ENCODE assay signal across 8 cellular contexts in genomic region chr12:78406776-78407335, GRCh38.
A peak's percentile ranks its signal among the peaks of the same experiment; 100 is the strongest.
DNase-seq lines count a peak whose midpoint lies in the region; ATAC-seq and TF ChIP-seq lines count a peak whose summit lies in the region.

No MANE protein-coding gene starts in this region.

- H3K4me3 Mint-ChIP-seq in activated naive CD4-positive, alpha-beta T cell treated with anti-CD3 and anti-CD28 coated beads, Interleukin-2, amount 10 ng/mL, durations not matched to agents 7 days and 5 days, result no peak overlapping the region

- no peak overlapping the region for H3K27ac Mint-ChIP-seq in activated naive CD4-positive, alpha-beta T cell treated with anti-CD3 and anti-CD28 coated beads, Interleukin-2, amount 10 ng/mL, durations not matched to agents 7 days and 5 days

- no peak overlapping the region for H3K4me3 ChIP-seq in fibroblast of villous mesenchyme (ENCODE audit: low read depth, low read length)

- no peaks in the 10 kb centered on the region for H3K36me3 Mint-ChIP-seq in activated naive CD4-positive, alpha-beta T cell treated with anti-CD3 and anti-CD28 coated beads, Interleukin-2, amount 10 ng/mL, durations not matched to agents 7 days and 5 days

- no peak for TF ChIP-seq CTCF in fibroblast of villous mesenchyme (IDR thresholded peaks at IDR 0.05; ENCODE audit: insufficient read depth, low read depth, low read length)

- peak; percentile 87 for ATAC-seq in GM18520 (IDR thresholded peaks at IDR 0.05; ENCODE audit: unreplicated experiment)
- peak; percentile 87 for ATAC-seq in GM21737 (IDR thresholded peaks at IDR 0.05; ENCODE audit: unreplicated experiment)
- peak; percentile 82 for ATAC-seq in HG03521 (IDR thresholded peaks at IDR 0.05; ENCODE audit: unreplicated experiment)

- H3K9me3 Mint-ChIP-seq in activated naive CD4-positive, alpha-beta T cell treated with anti-CD3 and anti-CD28 coated beads, Interleukin-2, amount 10 ng/mL, durations not matched to agents 7 days and 5 days, result peaks cover 4% of the 10 kb centered on the region

- CTCF ChIA-PET in activated naive CD4-positive, alpha-beta T cell treated with anti-CD3 and anti-CD28 coated beads, Interleukin-2, amount 10 ng/mL, durations not matched to agents 7 days and 5 days (lab: Charles Lee), result no interaction called here

- no peaks in the 10 kb centered on the region for H3K27me3 Mint-ChIP-seq in activated naive CD4-positive, alpha-beta T cell treated with anti-CD3 and anti-CD28 coated beads, Interleukin-2, amount 10 ng/mL, durations not matched to agents 7 days and 5 days

- DNase-seq in fibroblast of villous mesenchyme (ENCODE audit: low read depth) (peak; percentile 6), hypothalamus (lab: John Stamatoyannopoulos, UW) (no peak), NCI-H187 (lab: John Stamatoyannopoulos, UW) (no peak), midbrain (lab: John Stamatoyannopoulos, UW) (no peak)
- no peak for DNase-seq in activated naive CD4-positive, alpha-beta T cell treated with anti-CD3 and anti-CD28 coated beads, Interleukin-2, amount 10 ng/mL, durations not matched to agents 7 days and 5 days

- no peaks in the 10 kb centered on the region for H3K4me1 Mint-ChIP-seq in activated naive CD4-positive, alpha-beta T cell treated with anti-CD3 and anti-CD28 coated beads, Interleukin-2, amount 10 ng/mL, durations not matched to agents 7 days and 5 days
